20 cellular contexts compared by ENCODE assay signal in the genomic region with DNA sequence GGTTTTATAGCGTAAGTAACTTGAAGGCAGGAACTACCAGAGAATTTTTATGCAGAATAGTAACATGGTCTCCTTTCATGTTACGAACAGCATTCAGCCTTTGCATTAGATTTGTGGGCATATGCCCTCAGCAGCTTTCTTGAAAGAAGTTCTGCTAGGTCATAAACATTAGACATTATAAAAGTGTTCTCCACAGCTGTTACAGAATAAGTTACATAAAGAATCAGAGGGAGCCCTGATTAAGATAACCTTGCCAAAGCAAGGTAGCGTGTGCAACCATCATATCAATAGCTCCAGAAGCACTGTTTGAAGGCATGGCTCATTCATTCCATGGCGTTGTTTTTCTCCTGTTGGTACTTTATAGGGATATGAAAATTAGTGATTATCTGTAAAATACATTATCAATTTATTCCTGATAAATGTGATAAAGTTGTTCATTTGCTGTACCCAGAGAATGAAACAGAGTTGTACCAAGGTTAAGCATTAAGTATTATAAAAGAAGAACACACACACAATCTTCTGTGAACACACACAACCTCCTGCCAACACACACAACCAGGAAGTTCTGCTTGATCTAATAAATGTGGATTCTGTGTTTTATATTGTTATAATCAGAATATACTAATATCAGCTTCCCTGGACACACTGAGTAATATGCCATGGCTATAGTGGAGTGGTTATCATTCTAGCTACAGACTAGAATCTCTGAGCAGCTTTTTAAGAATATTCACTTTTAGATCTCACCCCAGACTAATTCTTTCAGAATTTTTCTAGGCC.
"Had no signal": no experiment of that assay in that cellular context is flagged by ENCODE, and none has a peak within 500 bp of the region (broad histone marks: within the 10 kb centered on the region; RNA-seq: fewer than 3 reads in every experiment).

No MANE protein-coding gene starts in this region.

- H3K27ac ChIP-seq: SJSA1, SK-N-MC had no signal

- H3K4me3 ChIP-seq: MG63, SJSA1, SK-N-MC had no signal

- H3K36me3 ChIP-seq: MG63, SJSA1 had no signal

- DNase-seq: Karpas-422, KG1, MG63, NCI-H1092, NCI-H1105 treated with DMSO at 0.1 percent for 48 hours, NCI-H1417 treated with DMSO at 0.1 percent for 48 hours, NCI-H146, NCI-H1694 treated with DMSO at 0.1 percent for 48 hours, NCI-H1930, NCI-H2081, NCI-H2107, NCI-H2227 treated with DMSO at 0.1 percent for 48 hours, NCI-H524, NCI-H526 treated with DMSO at 0.1 percent for 48 hours, NCI-H748 treated with DMSO at 0.1 percent for 48 hours, Right ventricle myocardium superior, RPMI8226, SIG-M5 had no signal

- H3K4me1 ChIP-seq: SJSA1 had no signal

- H3K9me3 ChIP-seq: MG63, SJSA1 had no signal

- H3K27me3 ChIP-seq: MG63, SJSA1 had no signal
